13 cellular contexts compared by ENCODE assay signal in the genomic region with DNA sequence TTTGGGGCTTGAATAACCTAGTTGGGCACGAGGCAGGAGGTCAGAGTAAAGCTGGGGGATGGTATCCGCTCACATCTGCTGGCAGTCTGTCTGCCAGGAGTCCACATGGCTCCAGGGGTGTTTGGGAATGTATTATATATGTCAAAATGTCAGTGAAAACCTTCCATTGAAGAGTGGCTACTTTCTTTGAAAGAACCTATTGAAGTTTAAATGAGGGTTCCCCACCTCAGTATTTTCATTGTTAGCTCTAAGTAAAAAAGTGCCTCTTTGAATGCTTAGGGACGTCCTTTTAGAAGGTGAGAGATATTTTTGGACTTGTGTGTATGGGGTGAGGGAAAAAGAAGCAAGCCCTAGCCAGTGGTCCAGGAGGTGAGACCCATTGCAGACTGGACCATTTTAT.
DNase-seq lines count a peak whose midpoint lies in the region; ATAC-seq and TF ChIP-seq lines count a peak whose summit lies in the region.
"Had no signal": no experiment of that assay in that cellular context is flagged by ENCODE, and none has a peak within 500 bp of the region (broad histone marks: within the 10 kb centered on the region; RNA-seq: fewer than 3 reads in every experiment).

No MANE protein-coding gene starts in this region.

- H3K14ac ChIP-seq in neuronal stem cell (ENCODE audit: low read length) = no peak overlapping the region

- no peak overlapping the region for H2BK120ac ChIP-seq in neuronal stem cell (ENCODE audit: low read depth, low read length)

- H3K27ac ChIP-seq in GM23338 (ENCODE audit: low read depth) (no peak overlapping the region), cingulate gyrus (ENCODE audit: low read depth, low read length) (peak overlapping the region; percentile 93), neuronal stem cell (replicated peaks; ENCODE audit: low read length) (no peak overlapping the region)
- H3K27ac ChIP-seq: BLaER1 treated with 17β-estradiol and CSF1 and Interleukin-3, amounts not matched to agents 10 nM and 100 nM; HL-60 had no signal

- no peaks in the 10 kb centered on the region for H3K9me2 ChIP-seq in GM23338 (ENCODE audit: insufficient read depth)

- H3K27ac Mint-ChIP-seq in GM23338 = no peak overlapping the region
- H3K27ac Mint-ChIP-seq: B cell; CD8-positive, alpha-beta T cell had no signal

- no peaks in the 10 kb centered on the region; the same call in 2 of the 3 replicates for H3K36me3 Mint-ChIP-seq in GM23338 (ENCODE audit: low read depth)
- H3K36me3 Mint-ChIP-seq: CD8-positive, alpha-beta T cell had no signal

- H4K91ac ChIP-seq in neuronal stem cell (ENCODE audit: low read depth, low read length, poor library complexity) = no peak overlapping the region

- H3K18ac ChIP-seq in neuronal stem cell (ENCODE audit: low read length) = no peak overlapping the region

- H2AK5ac ChIP-seq in neuronal stem cell (ENCODE audit: low read depth, low read length) = no peak overlapping the region

- TF ChIP-seq CTCF in GM23338 (conservative IDR thresholded peaks at IDR 0.05; ENCODE audit: low read depth in 2 of 2) = no peak
- no peak for TF ChIP-seq CTCF in omental fat pad (IDR thresholded peaks at IDR 0.05)
- no peak for TF ChIP-seq CTCF in GM10248 (IDR thresholded peaks at IDR 0.05; ENCODE audit: control extremely low read depth, extremely low read depth, low read depth, missing control alignments)

- ATAC-seq in GM23338 (no peak; the same call in 2 of the 3 replicates), omental fat pad (ENCODE audit: low FRiP score) (no peak)
- ATAC-seq: CD8-positive, alpha-beta T cell had no signal

- no peak overlapping the region for H3K23ac ChIP-seq in neuronal stem cell (ENCODE audit: low read depth, low read length, poor library complexity)

- no peaks in the 10 kb centered on the region for H3K79me1 ChIP-seq in neuronal stem cell (ENCODE audit: low read depth, low read length)

- WGBS in neuronal stem cell (ENCODE audit: extremely low coverage in 2 of 2, insufficient read length in 2 of 2, insufficient replicate concordance in 1 of 2), 2 donors = no CpG with 5 or more reads among the region's 3 CpGs

- no peaks in the 10 kb centered on the region; the same call in 1 of the 3 replicates for H3K9me3 Mint-ChIP-seq in GM23338
- H3K9me3 Mint-ChIP-seq: CD8-positive, alpha-beta T cell had no signal

- H3K4me3 ChIP-seq in GM23338 = no peak overlapping the region
- H3K4me3 ChIP-seq in neuronal stem cell (ENCODE audit: low read length in 2 of 2) = no peak overlapping the region
- H3K4me3 ChIP-seq: BLaER1 treated with 17β-estradiol and CSF1 and Interleukin-3, amounts not matched to agents 10 nM and 100 nM had no signal

- H3K9me3 ChIP-seq in neuronal stem cell (replicated peaks in 1 of 2; ENCODE audit: control insufficient read depth in 2 of 2, insufficient read depth in 1 of 2, low read depth in 1 of 2, low read length in 2 of 2) = peaks cover 0 to 3% of the 10 kb centered on the region in 2 donors
- H3K9me3 ChIP-seq: BLaER1 treated with 17β-estradiol and CSF1 and Interleukin-3, amounts not matched to agents 10 nM and 100 nM had no signal

- no peak for DNase-seq in GM23338 (ENCODE audit: low spot score)
- DNase-seq in NCI-H69 (lab: John Stamatoyannopoulos, UW) = peak; percentile 43
- DNase-seq in neuronal stem cell (ENCODE audit: low spot score) = no peak
- no peak for DNase-seq in omental fat pad (ENCODE audit: low spot score)
- DNase-seq in GM10248 (ENCODE audit: extremely low spot score) = no peak
- DNase-seq in SIG-M5 treated with dmso at 0.1 percent for 504 hours (lab: John Stamatoyannopoulos, UW; ENCODE audit: unreplicated experiment) = no peak
- DNase-seq: Calu3; CD8-positive, alpha-beta T cell; HCEC 1CT had no signal

- H4K8ac ChIP-seq in neuronal stem cell (ENCODE audit: low read depth, low read length) = no peak overlapping the region

- H3K27me3 ChIP-seq in GM23338 (ENCODE audit: insufficient read depth) = no peaks in the 10 kb centered on the region
- H3K27me3 ChIP-seq in neuronal stem cell (ENCODE audit: control insufficient read depth in 3 of 3, insufficient read depth in 3 of 3, low read depth in 1 of 3, low read length in 3 of 3) = no peaks in the 10 kb centered on the region
- H3K27me3 ChIP-seq: BLaER1 treated with 17β-estradiol and CSF1 and Interleukin-3, amounts not matched to agents 10 nM and 100 nM had no signal

- CTCF ChIA-PET in GM10248 (lab: Yijun Ruan, JAX) = interaction anchor here (1.6 kb wide), 2 partner anchors 13 to 73 kb away, joined by 3 read pairs; no protein-coding TSS in a partner anchor

- H3K4me2 ChIP-seq in GM23338 (0 out of 2 replicates have a peak overlapping the region, but pooled peaks have one; percentile 21), neuronal stem cell (ENCODE audit: insufficient read depth, low read length, poor library complexity, severe bottlenecking) (no peak overlapping the region)
- H3K4me2 ChIP-seq: BLaER1 treated with 17β-estradiol and CSF1 and Interleukin-3, amounts not matched to agents 10 nM and 100 nM had no signal

- H3K36me3 ChIP-seq in GM23338 (ENCODE audit: insufficient read depth) (no peaks in the 10 kb centered on the region), neuronal stem cell (replicated peaks in 1 of 2; ENCODE audit: control insufficient read depth in 2 of 2, insufficient read depth in 2 of 2, low read length in 2 of 2) (no peaks in the 10 kb centered on the region)
- H3K36me3 ChIP-seq: BLaER1 treated with 17β-estradiol and CSF1 and Interleukin-3, amounts not matched to agents 10 nM and 100 nM had no signal

- peaks cover 16% of the 10 kb centered on the region for H3K4me1 Mint-ChIP-seq in GM23338
- H3K4me1 Mint-ChIP-seq: B cell had no signal

- no peak overlapping the region for H3K9ac ChIP-seq in neuronal stem cell (ENCODE audit: low read depth, low read length, poor library complexity)
- H3K9ac ChIP-seq: BLaER1 treated with 17β-estradiol and CSF1 and Interleukin-3, amounts not matched to agents 10 nM and 100 nM had no signal

- no peak overlapping the region for H3K4ac ChIP-seq in neuronal stem cell (ENCODE audit: low read length)

- no peaks in the 10 kb centered on the region for H3F3A ChIP-seq in GM23338 (replicated peaks; ENCODE audit: low read depth)

- no peak overlapping the region for H3K4me3 Mint-ChIP-seq in GM23338
- H3K4me3 Mint-ChIP-seq: B cell; CD8-positive, alpha-beta T cell had no signal

- H4K20me1 ChIP-seq in GM23338 (replicated peaks; ENCODE audit: insufficient read depth) = no peaks in the 10 kb centered on the region
- H4K20me1 ChIP-seq: BLaER1 treated with 17β-estradiol and CSF1 and Interleukin-3, amounts not matched to agents 10 nM and 100 nM had no signal

- POLR2A ChIA-PET in GM10248 (lab: Yijun Ruan, JAX) = no interaction called here

- H2BK5ac ChIP-seq in neuronal stem cell (ENCODE audit: low read length) = no peak overlapping the region

- H3K79me2 ChIP-seq in GM23338 (replicated peaks; ENCODE audit: insufficient read depth) = no peaks in the 10 kb centered on the region

- no peak overlapping the region for H2BK12ac ChIP-seq in neuronal stem cell (ENCODE audit: low read length)

- peaks cover 5% of the 10 kb centered on the region for H3K27me3 Mint-ChIP-seq in GM23338 (ENCODE audit: insufficient read depth, low read depth, poor library complexity)

- peaks cover 8% of the 10 kb centered on the region; the same call in 1 of the 2 replicates for H3K4me1 ChIP-seq in GM23338 (ENCODE audit: insufficient read depth)
- H3K4me1 ChIP-seq in neuronal stem cell (ENCODE audit: control insufficient read depth in 2 of 2, insufficient read depth in 1 of 2, low read depth in 1 of 2, low read length in 2 of 2) = peaks cover 3 to 5% of the 10 kb centered on the region in 2 donors
- H3K4me1 ChIP-seq: BLaER1 treated with 17β-estradiol and CSF1 and Interleukin-3, amounts not matched to agents 10 nM and 100 nM had no signal

- peak overlapping the region; percentile 23 for H2AFZ ChIP-seq in GM23338
- H2AFZ ChIP-seq in neuronal stem cell (ENCODE audit: low read length) = peak overlapping the region; percentile 26

- no peak overlapping the region for H2BK15ac ChIP-seq in neuronal stem cell (ENCODE audit: low read length)

TF ChIP-seq in GM23338, 12 proteins besides CTCF, POLR2A, EP300 and RAD21 (continues in another document):
- TF ChIP-seq EZH2 (IDR thresholded peaks at IDR 0.05; ENCODE audit: low read depth, unreplicated experiment) (no peak), NANOG (IDR thresholded peaks at IDR 0.05; ENCODE audit: borderline replicate concordance) (no peak), STAT1 (IDR thresholded peaks at IDR 0.05; ENCODE audit: unreplicated experiment) (no peak), CREB1 (CRISPR knock-in tag; IDR thresholded peaks at IDR 0.05; ENCODE audit: low read depth) (no peak), POLR2AphosphoS5 (IDR thresholded peaks at IDR 0.05; ENCODE audit: low read depth) (no peak), EZH2phosphoT487 (IDR thresholded peaks at IDR 0.05; ENCODE audit: unreplicated experiment) (no peak), REST (IDR thresholded peaks at IDR 0.05; ENCODE audit: unreplicated experiment) (no peak), JUNB (IDR thresholded peaks at IDR 0.05; ENCODE audit: unreplicated experiment) (no peak), ZNF331 (CRISPR knock-in tag; IDR thresholded peaks at IDR 0.05; ENCODE audit: low read depth) (no peak), ZNF114 (CRISPR knock-in tag; IDR thresholded peaks at IDR 0.05) (no peak)
